Comparison of ENCODE assay signal across 9 cellular contexts in genomic region chr10:117860823-117861222, GRCh38.
DNase-seq lines count a peak whose midpoint lies in the region; ATAC-seq and TF ChIP-seq lines count a peak whose summit lies in the region.
"Had no signal": no experiment of that assay in that cellular context is flagged by ENCODE, and none has a peak within 500 bp of the region (broad histone marks: within the 10 kb centered on the region; RNA-seq: fewer than 3 reads in every experiment).

No MANE protein-coding gene starts in this region.

- H3K9ac ChIP-seq in OCI-LY1 (ENCODE audit: low read length) (no peak overlapping the region), neuronal stem cell (ENCODE audit: low read depth, low read length, poor library complexity) (no peak overlapping the region)

- no peak overlapping the region for H3K18ac ChIP-seq in neuronal stem cell (ENCODE audit: low read length)

- no peaks in the 10 kb centered on the region for H4K20me1 ChIP-seq in OCI-LY1 (ENCODE audit: insufficient read depth, low read length)

- H3K27me3 ChIP-seq in OCI-LY1 (ENCODE audit: insufficient read depth, low read length), result no peaks in the 10 kb centered on the region
- no peaks in the 10 kb centered on the region for H3K27me3 ChIP-seq in neuronal stem cell (ENCODE audit: control insufficient read depth in 3 of 3, insufficient read depth in 3 of 3, low read depth in 1 of 3, low read length in 3 of 3)

- no peak overlapping the region for H4K8ac ChIP-seq in neuronal stem cell (ENCODE audit: low read depth, low read length)

- H2BK120ac ChIP-seq in neuronal stem cell (ENCODE audit: low read depth, low read length), result no peak overlapping the region

- H3K9me3 ChIP-seq in OCI-LY1 (ENCODE audit: low read length), result no peaks in the 10 kb centered on the region
- no peaks in the 10 kb centered on the region for H3K9me3 ChIP-seq in neuronal stem cell (replicated peaks in 1 of 2; ENCODE audit: control insufficient read depth in 2 of 2, insufficient read depth in 1 of 2, low read depth in 1 of 2, low read length in 2 of 2)

- no peak overlapping the region for H2AFZ ChIP-seq in OCI-LY1 (ENCODE audit: low read length)
- no peak overlapping the region for H2AFZ ChIP-seq in neuronal stem cell (ENCODE audit: low read length)

- peak; percentile 52 for ATAC-seq in GM19468 (IDR thresholded peaks at IDR 0.05; ENCODE audit: extremely low read depth, unreplicated experiment)

- H3K4me2 ChIP-seq in OCI-LY1 (ENCODE audit: low read length) (no peak overlapping the region), neuronal stem cell (ENCODE audit: insufficient read depth, low read length, poor library complexity, severe bottlenecking) (no peak overlapping the region)

- no peak overlapping the region for H3K14ac ChIP-seq in neuronal stem cell (ENCODE audit: low read length)

- H2BK12ac ChIP-seq in neuronal stem cell (ENCODE audit: low read length), result no peak overlapping the region

- H3K27ac ChIP-seq in OCI-LY1 (ENCODE audit: low read depth, low read length, poor library complexity, severe bottlenecking), result no peak overlapping the region
- H3K27ac ChIP-seq in neuronal stem cell (replicated peaks; ENCODE audit: low read length), result no peak overlapping the region

- H3K4me3 ChIP-seq in OCI-LY1 (ENCODE audit: low read depth, low read length, poor library complexity, severe bottlenecking), result no peak overlapping the region
- H3K4me3 ChIP-seq in fibroblast of pulmonary artery (replicated peaks; ENCODE audit: low read depth, low read length), result no peak overlapping the region
- no peak overlapping the region for H3K4me3 ChIP-seq in neuronal stem cell (ENCODE audit: low read length in 2 of 2)

- H3K36me3 ChIP-seq in OCI-LY1 (ENCODE audit: insufficient read depth, low read length), result no peaks in the 10 kb centered on the region
- H3K36me3 ChIP-seq in neuronal stem cell (replicated peaks in 1 of 2; ENCODE audit: control insufficient read depth in 2 of 2, insufficient read depth in 2 of 2, low read length in 2 of 2), result no peaks in the 10 kb centered on the region

- no peaks in the 10 kb centered on the region for H3K79me2 ChIP-seq in OCI-LY1 (ENCODE audit: insufficient read depth, low read length)

- H2BK15ac ChIP-seq in neuronal stem cell (ENCODE audit: low read length), result no peak overlapping the region

- H2BK5ac ChIP-seq in neuronal stem cell (ENCODE audit: low read length), result no peak overlapping the region

- H3K23ac ChIP-seq in neuronal stem cell (ENCODE audit: low read depth, low read length, poor library complexity), result no peak overlapping the region

- H3K4me1 ChIP-seq in OCI-LY1 (ENCODE audit: insufficient read depth, low read length, severe bottlenecking) (no peaks in the 10 kb centered on the region), neuronal stem cell (ENCODE audit: control insufficient read depth in 2 of 2, insufficient read depth in 1 of 2, low read depth in 1 of 2, low read length in 2 of 2) (no peaks in the 10 kb centered on the region)

- no peaks in the 10 kb centered on the region for H3K9me2 ChIP-seq in OCI-LY1 (ENCODE audit: low read depth, low read length)

- H3F3A ChIP-seq in OCI-LY1 (ENCODE audit: insufficient read depth, low read length), result no peaks in the 10 kb centered on the region

- DNase-seq in AML-193 (lab: John Stamatoyannopoulos, UW) (peak; percentile 31 to 41), fibroblast of pulmonary artery (ENCODE audit: low read depth) (peak; percentile 25), NK-92 (lab: John Stamatoyannopoulos, UW; ENCODE audit: unreplicated experiment) (no peak), putamen (ENCODE audit: low spot score) (no peak), neuronal stem cell (ENCODE audit: low spot score) (no peak)
- DNase-seq in activated naive CD4-positive, alpha-beta T cell (lab: John Stamatoyannopoulos, UW), result no peak
- DNase-seq: retina had no signal

- no peak overlapping the region for H4K91ac ChIP-seq in neuronal stem cell (ENCODE audit: low read depth, low read length, poor library complexity)

- H3K4ac ChIP-seq in neuronal stem cell (ENCODE audit: low read length), result no peak overlapping the region

- no peaks in the 10 kb centered on the region for H3K79me1 ChIP-seq in neuronal stem cell (ENCODE audit: low read depth, low read length)

- no peak overlapping the region for H2AK5ac ChIP-seq in neuronal stem cell (ENCODE audit: low read depth, low read length)

- TF ChIP-seq CTCF in OCI-LY1 (IDR thresholded peaks at IDR 0.05; ENCODE audit: low read length) (peak; percentile 52), fibroblast of pulmonary artery (IDR thresholded peaks at IDR 0.05; ENCODE audit: low read length, missing control alignments) (peak; percentile 30)

Comparison
In these comparisons a context has a peak if more than half of its experiments do, and no peak if none do; other contexts are left out.
1. DNase-seq: peak in AML-193 (2 of 2) and fibroblast of pulmonary artery (single experiment); none in NK-92 (single experiment), activated naive CD4-positive, alpha-beta T cell (0 of 4), putamen (single experiment) and neuronal stem cell (single experiment).